13 cellular contexts compared by ENCODE assay signal in the genomic region with DNA sequence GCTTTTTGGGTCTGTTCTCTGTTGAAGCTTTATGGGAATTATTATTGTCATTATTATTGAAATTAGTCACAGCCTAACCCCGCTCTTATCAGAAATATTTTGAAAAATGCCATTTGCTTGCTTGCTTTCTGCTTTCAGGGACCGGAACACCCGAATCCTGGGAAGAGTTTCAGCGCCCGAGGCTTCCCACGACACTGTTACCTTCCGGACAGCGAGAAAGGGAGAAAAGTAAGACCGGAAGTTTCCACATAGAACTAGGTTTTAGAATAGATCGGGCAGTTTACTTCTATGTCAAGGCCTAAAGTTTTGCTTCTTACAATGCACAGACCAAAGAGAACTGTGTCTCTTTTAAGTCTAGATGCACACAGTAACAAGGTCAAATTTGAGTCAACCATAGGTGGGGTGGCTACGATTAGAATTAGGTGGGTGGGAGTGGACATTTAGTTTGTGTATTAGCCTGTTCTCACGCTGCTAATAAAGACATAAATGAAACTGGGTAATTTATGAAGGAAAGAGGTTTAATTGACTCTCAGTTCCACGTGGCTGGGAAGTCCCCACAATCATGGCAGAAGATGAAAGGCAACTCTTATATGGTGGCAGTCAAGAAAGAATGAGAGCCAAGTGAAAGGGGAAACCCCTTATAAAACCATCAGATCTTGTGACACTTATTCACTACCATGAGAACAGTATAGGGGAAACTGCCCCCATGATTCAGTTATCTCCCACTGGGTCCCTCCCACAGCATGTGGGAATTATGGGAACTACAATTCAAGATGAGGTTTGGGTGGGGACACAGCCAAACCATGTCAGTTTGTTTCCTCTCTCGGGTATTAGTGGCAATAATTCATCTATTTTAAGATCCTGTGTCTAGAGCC. TPM values are rescaled to one million over a fixed set of nuclear protein-coding genes. Genes with fewer than 3 reads are reported as not detected.
DNase-seq lines count a peak whose midpoint lies in the region; ATAC-seq, FAIRE-seq and TF ChIP-seq lines count a peak whose summit lies in the region.
"Had no signal": no experiment of that assay in that cellular context is flagged by ENCODE, and none has a peak within 500 bp of the region (broad histone marks: within the 10 kb centered on the region; RNA-seq: fewer than 3 reads in every experiment).

No MANE protein-coding gene starts in this region.

- no peaks in the 10 kb centered on the region for H3K9me1 ChIP-seq in K562 (ENCODE audit: control insufficient read depth, insufficient read depth, low read length)

- peak overlapping the region; percentile 30; the same call in 1 of the 2 replicates for H2AFZ ChIP-seq in K562 (ENCODE audit: low read depth, low read length)

- H4K20me1 ChIP-seq in K562 (replicated peaks; ENCODE audit: control insufficient read depth, insufficient read depth, low read length): no peaks in the 10 kb centered on the region

- H3K79me2 ChIP-seq in K562 (ENCODE audit: control insufficient read depth, insufficient read depth, low read length): no peaks in the 10 kb centered on the region

- H3K27ac ChIP-seq in K562 (ENCODE audit: extremely low read depth, low read depth, low read length): no peak overlapping the region
- H3K27ac ChIP-seq: neutrophil had no signal

- POLR2A ChIA-PET in K562 (lab: Yijun Ruan, JAX): interaction anchor here (0.9 kb wide), 1 partner anchor 15 kb away, joined by 3 read pairs; no protein-coding TSS in a partner anchor

- TF ChIP-seq RAD21 in K562 (CRISPR knock-in tag; conservative IDR thresholded peaks at IDR 0.05 in 1 of 2, IDR thresholded peaks at IDR 0.05 in 1 of 2): no peak

- FAIRE-seq in K562 (lab: Jason Lieb, UNC): no peak
- FAIRE-seq: D721Med, H54 had no signal

- peak; percentile 65 for ATAC-seq in GM18868 (IDR thresholded peaks at IDR 0.05; ENCODE audit: unreplicated experiment)
- ATAC-seq in HG02885 (IDR thresholded peaks at IDR 0.05; ENCODE audit: poor library complexity, unreplicated experiment): peak; percentile 73
- ATAC-seq in K562: no peak

- peaks cover 10 to 18% of the 10 kb centered on the region in 2 experiments for H3K27me3 ChIP-seq in K562 (ENCODE audit: control insufficient read depth in 2 of 2, insufficient read depth in 2 of 2, low read length in 2 of 2)

- H3K9me3 ChIP-seq in K562 (replicated peaks; ENCODE audit: control insufficient read depth, insufficient read depth, low read depth, low read length): no peaks in the 10 kb centered on the region
- H3K9me3 ChIP-seq: neutrophil had no signal

- intact Hi-C loops in K562 (cut with micrococcal nuclease): no loop called here

- no peak for TF ChIP-seq EP300 in K562 (IDR thresholded peaks at IDR 0.05; ENCODE audit: low read length)

- peak; percentile 60 for DNase-seq in CD1c-positive myeloid dendritic cell (ENCODE audit: extremely low spot score)
- no peak for DNase-seq in K562 (ENCODE audit: extremely low read depth in 1 of 4, low spot score in 3 of 4)
- DNase-seq in occipital lobe (lab: John Stamatoyannopoulos, UW): no peak
- no peak for DNase-seq in GM19240 (ENCODE audit: insufficient read length, low spot score)
- DNase-seq in midbrain (lab: John Stamatoyannopoulos, UW): no peak
- DNase-seq in NCI-H2081 treated with DMSO at 0.1 percent for 48 hours (lab: John Stamatoyannopoulos, UW): no peak

- peaks cover 0 to 2% of the 10 kb centered on the region in 2 experiments; a peak in 1 of 5 replicates for H3K4me1 ChIP-seq in K562 (replicated peaks in 1 of 2; ENCODE audit: control insufficient read depth in 2 of 2, insufficient read depth in 2 of 2, low read length in 2 of 2)

- TF ChIP-seq POLR2A in K562 (conservative IDR thresholded peaks at IDR 0.05): no peak

- no TSS peak for BruUV-seq in K562 (replicated peaks; lab: Mats Ljungman, UMichigan)

- no peaks in the 10 kb centered on the region for H3K36me3 ChIP-seq in K562 (ENCODE audit: control insufficient read depth, insufficient read depth, low read length)

- WGBS in K562 (ENCODE audit: insufficient coverage, low coverage, missing lambda C conversion rate): 3% methylated on average over 14 of the region's 14 CpGs

- CTCF ChIA-PET in K562 (lab: Yijun Ruan, JAX; ENCODE audit: low intra/inter-chr PET ratio): no interaction called here

- no peak overlapping the region for H3K4me3 ChIP-seq in K562

- no peak overlapping the region for H3K9ac ChIP-seq in K562 (ENCODE audit: insufficient read depth in 1 of 2, low read depth in 2 of 2, low read length in 2 of 2)

- TF ChIP-seq CTCF in K562 (IDR thresholded peaks at IDR 0.05 in 2 of 3, conservative IDR thresholded peaks at IDR 0.05 in 1 of 3; ENCODE audit: insufficient read depth in 2 of 3, low read depth in 1 of 3, low read length in 3 of 3): no peak

- in situ Hi-C loops in K562 (cut with MboI): loop anchor here (25.0 kb wide), 1 partner anchor 488 kb away; no protein-coding TSS in a partner anchor

- no peak overlapping the region; the same call in 1 of the 2 replicates for H3K4me2 ChIP-seq in K562 (ENCODE audit: insufficient read depth, low read length)

RNA-seq across cellular contexts. Expression of a gene that starts 12.9 kb away (rescaled TPM):
- total RNA-seq in K562 (2011; cell fraction: chromatin; rRNA removed; ENCODE audit: low replicate concordance): not detected in 2 replicates
- total RNA-seq in K562 (2011; cell fraction: nucleolus; rRNA removed): not detected in 2 replicates
- total RNA-seq in K562 (2011; cell fraction: nucleoplasm; rRNA removed): not detected in 2 replicates
- total RNA-seq in K562 (2014; rRNA removed): not detected in 2 replicates
- not detected in 2 replicates for total RNA-seq in K562 (2014; rRNA removed; fragmentation: Illumina TruSeq; extraction: Trizol)
- total RNA-seq in K562 (2015; rRNA removed; fragmentation: Illumina TruSeq; extraction: Trizol): not detected in 2 replicates
- total RNA-seq in K562 (2021): 0.07 TPM in 2 replicates
- polyA plus RNA-seq in K562 (2011; rRNA removed): not detected in 2 replicates
- not detected in 2 replicates for polyA plus RNA-seq in K562 (2011; cell fraction: cytosol; rRNA removed)
- not detected in 2 replicates for polyA plus RNA-seq in K562 (2011; cell fraction: nucleus; rRNA removed)
- polyA plus RNA-seq in K562 (2012): not detected in 2 replicates
- polyA plus RNA-seq in K562 (2014; fragmentation: Illumina TruSeq; extraction: Trizol): not detected in 2 replicates
- polyA plus RNA-seq in K562 (2014; fragmentation: Nextera tagmentation; extraction: Ambion mirVana): not detected
- polyA plus RNA-seq in K562 (2014; rRNA removed): not detected in 2 replicates
- polyA minus RNA-seq in K562 (2011; rRNA and poly(A)+ RNA removed): not detected in 2 replicates
- polyA minus RNA-seq in K562 (2011; cell fraction: cytosol; rRNA and poly(A)+ RNA removed): not detected in 2 replicates
- not detected in 2 replicates for polyA minus RNA-seq in K562 (2011; cell fraction: nucleus; rRNA and poly(A)+ RNA removed)
- total RNA-seq in occipital lobe: 2.8 TPM
- total RNA-seq: MCF 10A, RPMI7951 had no signal

RNA-seq across cellular contexts. Expression of a gene that starts 27.9 kb away (rescaled TPM):
- not detected in 2 replicates for total RNA-seq in K562 (2011; cell fraction: chromatin; rRNA removed; ENCODE audit: low replicate concordance)
- not detected in 2 replicates for total RNA-seq in K562 (2011; cell fraction: nucleolus; rRNA removed)
- total RNA-seq in K562 (2011; cell fraction: nucleoplasm; rRNA removed): 0.15 TPM in 1 of 2 replicates, not detected in the other
- total RNA-seq in K562 (2014; rRNA removed): 0.20 TPM in 1 of 2 replicates, not detected in the other
- 0.03 TPM in 1 of 2 replicates, not detected in the other for total RNA-seq in K562 (2014; rRNA removed; fragmentation: Illumina TruSeq; extraction: Trizol)
- 0.04 and 0.15 TPM in 2 replicates for total RNA-seq in K562 (2015; rRNA removed; fragmentation: Illumina TruSeq; extraction: Trizol)
- 0.11 and 0.47 TPM in 2 replicates for total RNA-seq in K562 (2021)
- polyA plus RNA-seq in K562 (2011; rRNA removed): 0.07 TPM in 1 of 2 replicates, not detected in the other
- polyA plus RNA-seq in K562 (2011; cell fraction: cytosol; rRNA removed): 0.01 TPM in 2 replicates
- polyA plus RNA-seq in K562 (2011; cell fraction: nucleus; rRNA removed): 0.04 and 0.08 TPM in 2 replicates
- 0.04 and 0.05 TPM in 2 replicates for polyA plus RNA-seq in K562 (2012)
- 0.06 TPM in 2 replicates for polyA plus RNA-seq in K562 (2014; fragmentation: Illumina TruSeq; extraction: Trizol)
- under 1 TPM in 1 of 2 experiments, not detected in 1; 0.03 TPM for polyA plus RNA-seq in K562 (2014; fragmentation: Nextera tagmentation; extraction: Ambion mirVana)
- 0.04 TPM in 1 of 2 replicates, not detected in the other for polyA plus RNA-seq in K562 (2014; rRNA removed)
- polyA minus RNA-seq in K562 (2011; rRNA and poly(A)+ RNA removed): 0.04 TPM in 1 of 2 replicates, not detected in the other
- polyA minus RNA-seq in K562 (2011; cell fraction: cytosol; rRNA and poly(A)+ RNA removed): not detected in 2 replicates
- 0.40 TPM in 1 of 2 replicates, not detected in the other for polyA minus RNA-seq in K562 (2011; cell fraction: nucleus; rRNA and poly(A)+ RNA removed)
- total RNA-seq in occipital lobe: 43.7 TPM

RNA-seq across cellular contexts. Expression of a gene that starts 57.1 kb away (rescaled TPM):
- total RNA-seq in K562 (2011; cell fraction: chromatin; rRNA removed; ENCODE audit: low replicate concordance): 22.9 and 44.4 TPM in 2 replicates
- 13.0 TPM in 2 replicates for total RNA-seq in K562 (2011; cell fraction: nucleolus; rRNA removed)
- total RNA-seq in K562 (2011; cell fraction: nucleoplasm; rRNA removed): 17.7 and 22.8 TPM in 2 replicates
- total RNA-seq in K562 (2014; rRNA removed) (18.0 and 20.1 TPM in 2 replicates), K562 (2014; rRNA removed; fragmentation: Illumina TruSeq; extraction: Trizol) (27.6 and 28.4 TPM in 2 replicates), K562 (2015; rRNA removed; fragmentation: Illumina TruSeq; extraction: Trizol) (29.9 and 30.6 TPM in 2 replicates), K562 (2021) (19.0 and 19.5 TPM in 2 replicates), occipital lobe (10.5 TPM)
- polyA plus RNA-seq in K562 (2011; rRNA removed) (2.3 and 16.1 TPM in 2 replicates), K562 (2014; fragmentation: Illumina TruSeq; extraction: Trizol) (17.7 and 22.3 TPM in 2 replicates), K562 (2014; fragmentation: Nextera tagmentation; extraction: Ambion mirVana) (10 to 100 TPM; 14.8 to 16.5 TPM), K562 (2014; rRNA removed) (21.8 and 24.7 TPM in 2 replicates)
- 0.77 and 2.9 TPM in 2 replicates for polyA plus RNA-seq in K562 (2011; cell fraction: cytosol; rRNA removed)
- 4.1 and 23.4 TPM in 2 replicates for polyA plus RNA-seq in K562 (2011; cell fraction: nucleus; rRNA removed)
- 18.2 and 30.5 TPM in 2 replicates for polyA plus RNA-seq in K562 (2012)
- polyA minus RNA-seq in K562 (2011; rRNA and poly(A)+ RNA removed): 2.0 and 18.9 TPM in 2 replicates
- polyA minus RNA-seq in K562 (2011; cell fraction: cytosol; rRNA and poly(A)+ RNA removed): 0.55 and 6.7 TPM in 2 replicates
- polyA minus RNA-seq in K562 (2011; cell fraction: nucleus; rRNA and poly(A)+ RNA removed): 3.9 and 12.9 TPM in 2 replicates

Comparison
In these comparisons a context has a peak if more than half of its experiments do, and no peak if none do; other contexts are left out.
1. RNA of a gene that starts 27.9 kb away (total RNA-seq): 43.7 TPM in occipital lobe (single experiment); 0.03 to 0.47 TPM in K562; every median in the first group is over 10 times any median in the second.